18 cellular contexts compared by ENCODE assay signal in genomic region chr10:123502983-123503382, GRCh38.
DNase-seq lines count a peak whose midpoint lies in the region; TF ChIP-seq lines count a peak whose summit lies in the region.
"Had no signal": no experiment of that assay in that cellular context is flagged by ENCODE, and none has a peak within 500 bp of the region (broad histone marks: within the 10 kb centered on the region; RNA-seq: fewer than 3 reads in every experiment).

No MANE protein-coding gene starts in this region.

- no peaks in the 10 kb centered on the region for H3K36me3 ChIP-seq in HEK293 (ENCODE audit: control insufficient read depth in 2 of 2, insufficient read depth in 1 of 2, low read length in 2 of 2)
- H3K36me3 ChIP-seq: left lung, vagina had no signal

- H3K27ac ChIP-seq in HEK293 (ENCODE audit: extremely low read depth, low read depth, low read length): no peak overlapping the region
- H3K27ac ChIP-seq: left lung, vagina had no signal

- POLR2A ChIA-PET in HEK293 (lab: Yijun Ruan, JAX): no interaction called here

- CTCF ChIA-PET in HEK293 (lab: Yijun Ruan, JAX): interaction anchor here (1.1 to 1.2 kb wide), 2 partner anchors 67 to 369 kb away, joined by 3 to 5 read pairs; no protein-coding TSS in a partner anchor

- no peaks in the 10 kb centered on the region for H3K4me1 ChIP-seq in HEK293 (ENCODE audit: control insufficient read depth, insufficient read depth, low read length)
- H3K4me1 ChIP-seq: left lung had no signal

- H3K4me3 ChIP-seq in HEK293 (ENCODE audit: low read depth, low read length): no peak overlapping the region
- H3K4me3 ChIP-seq: left lung, vagina had no signal

- H3K9me3 ChIP-seq in HEK293 (ENCODE audit: control insufficient read depth, insufficient read depth, low read depth, low read length): no peaks in the 10 kb centered on the region
- H3K9me3 ChIP-seq: left lung, vagina had no signal

- peak; percentile 37 for TF ChIP-seq CTCF in GM10266 (IDR thresholded peaks at IDR 0.05; ENCODE audit: control insufficient read depth, insufficient read depth, low read depth, missing control alignments)
- no peak for TF ChIP-seq CTCF in HEK293 (tag by site-specific recombination; IDR thresholded peaks at IDR 0.05)

- DNase-seq in GM10266 (ENCODE audit: extremely low spot score) (peak; percentile 43), NCI-H748 treated with DMSO at 0.1 percent for 48 hours (lab: John Stamatoyannopoulos, UW) (peak; percentile 16), inferior parietal cortex (ENCODE audit: extremely low spot score) (peak; percentile 17), HCEC 1CT (no peak), NCI-H1048 (lab: John Stamatoyannopoulos, UW) (no peak), Ammon's horn (ENCODE audit: low spot score) (no peak), NCI-H2107 (lab: John Stamatoyannopoulos, UW) (no peak)
- DNase-seq: activated CD4-positive, CD25-positive, alpha-beta regulatory T cell treated with anti-CD3 and anti-CD28 coated beads, Interleukin-2, amount 50 U/mL, for 72 hours; activated naive CD8-positive, alpha-beta T cell treated with anti-CD3 and anti-CD28 coated beads for 36 hours; activated T-cell treated with anti-CD3 and anti-CD28 coated beads for 4 hours; DMS79 treated with DMSO at 0.1 percent for 48 hours; effector CD4-positive, alpha-beta T cell; left lung; NCI-H446; stimulated activated naive CD8-positive, alpha-beta T cell treated with anti-CD3 and anti-CD28 coated beads, Interleukin-15, amount 100 ng/mL, for 72 hours; T-helper 17 cell had no signal

TF ChIP-seq in HEK293, 187 proteins besides CTCF, POLR2A, EP300 and RAD21:
- TF ChIP-seq ZNF654 (tag by site-specific recombination; IDR thresholded peaks at IDR 0.05; ENCODE audit: low read depth): 0 out of 2 replicates have a peak, but pooled peaks have one; percentile 3
- no peak for TF ChIP-seq BCL11B (tag by site-specific recombination; IDR thresholded peaks at IDR 0.05; ENCODE audit: low read depth)
- no peak for TF ChIP-seq PATZ1 (tag by site-specific recombination; IDR thresholded peaks at IDR 0.05)
TF ChIP-seq in HEK293: peak in this region for 1.

Comparison
In these comparisons a context has a peak if more than half of its experiments do, and no peak if none do; other contexts are left out.
1. DNase-seq: peak in GM10266 (single experiment), NCI-H748 treated with DMSO at 0.1 percent for 48 hours (single experiment) and inferior parietal cortex (single experiment); none in HCEC 1CT (single experiment), NCI-H1048 (single experiment), Ammon's horn (single experiment) and NCI-H2107 (single experiment).